ENCODE assay signal across 8 cellular contexts in the genomic region with DNA sequence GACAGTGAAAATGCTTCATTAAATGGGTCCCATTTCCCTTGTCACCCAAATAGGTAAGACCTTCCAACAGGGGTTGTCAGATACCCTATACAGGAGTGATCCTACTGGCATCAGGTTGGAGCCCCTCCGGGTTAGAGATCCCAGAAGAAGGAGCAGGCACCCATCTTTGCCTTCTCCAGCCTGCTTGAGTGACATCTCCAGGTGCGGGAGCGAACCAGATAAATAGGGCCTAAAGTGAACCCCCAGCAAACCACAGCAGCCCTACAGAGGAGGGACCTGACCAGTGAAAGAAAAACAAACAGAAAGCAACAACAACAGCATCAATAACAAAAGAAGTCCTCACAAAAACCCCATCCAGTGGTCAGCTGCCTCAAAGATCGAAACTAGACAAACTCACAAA.
"Had no signal": no experiment of that assay in that cellular context is flagged by ENCODE, and none has a peak within 500 bp of the region (broad histone marks: within the 10 kb centered on the region; RNA-seq: fewer than 3 reads in every experiment).

No MANE protein-coding gene starts in this region.

- FAIRE-seq: HepG2, HTR-8/SVneo, K562 had no signal

- H3K27ac ChIP-seq: HL-60 had no signal

- DNase-seq: IMR-90, KBM-7, KG1 had no signal

- H3K27ac Mint-ChIP-seq: IgD-negative memory B cell had no signal

- H3K4me3 ChIP-seq: K562 had no signal

- H3K4me3 Mint-ChIP-seq: IgD-negative memory B cell had no signal

- H3K27me3 Mint-ChIP-seq: IgD-negative memory B cell had no signal

- ATAC-seq: HepG2, K562 had no signal

- H3K4me1 Mint-ChIP-seq: IgD-negative memory B cell had no signal
